In the genomic region with DNA sequence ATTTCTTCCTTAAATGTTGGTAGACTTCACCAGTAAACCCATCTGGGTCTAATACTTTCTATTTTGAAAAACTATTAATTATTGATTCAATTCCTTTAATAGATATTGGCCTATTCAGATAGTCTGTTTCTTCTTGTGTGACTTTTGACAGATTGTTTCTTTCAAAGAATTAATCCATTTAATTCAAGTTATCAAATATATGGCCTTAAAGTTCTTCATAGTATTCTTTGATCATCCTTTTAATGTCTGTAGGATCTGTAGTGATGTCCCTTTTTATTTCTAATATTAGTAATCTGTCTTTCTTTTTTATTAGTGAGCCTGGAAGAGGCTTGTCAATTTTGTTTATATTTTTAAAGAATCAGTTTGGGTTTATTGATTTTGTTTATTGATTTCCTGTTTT, we compare ENCODE assay signal across 24 cellular contexts.
DNase-seq lines count a peak whose midpoint lies in the region; ATAC-seq, FAIRE-seq and TF ChIP-seq lines count a peak whose summit lies in the region.
"Had no signal": no experiment of that assay in that cellular context is flagged by ENCODE, and none has a peak within 500 bp of the region (broad histone marks: within the 10 kb centered on the region; RNA-seq: fewer than 3 reads in every experiment).

No MANE protein-coding gene starts in this region.

- no peak overlapping the region for H3K4me3 ChIP-seq in HEK293 (ENCODE audit: low read depth, low read length)
- no peak overlapping the region for H3K4me3 ChIP-seq in sigmoid colon
- H3K4me3 ChIP-seq: BLaER1, GM12878 had no signal

- no peaks in the 10 kb centered on the region for H3K27me3 ChIP-seq in sigmoid colon
- H3K27me3 ChIP-seq: BE2C, BLaER1 had no signal

- FAIRE-seq in G401.6 (lab: Jason Lieb, UNC) = peak; percentile 3
- peak; percentile 62 for FAIRE-seq in islet of Langerhans (lab: Jason Lieb, UNC)
- FAIRE-seq: GM12878, GM12892, GM18507 had no signal

- TF ChIP-seq CTCF in HEK293 (tag by site-specific recombination; IDR thresholded peaks at IDR 0.05) (no peak), sigmoid colon (IDR thresholded peaks at IDR 0.05) (no peak)

- no peak for ATAC-seq in HG02678 (IDR thresholded peaks at IDR 0.05; ENCODE audit: unreplicated experiment)
- ATAC-seq: GM12878 had no signal

- TF ChIP-seq EP300 in sigmoid colon (IDR thresholded peaks at IDR 0.05) = no peak

- DNase-seq in sigmoid colon = no peak
- DNase-seq in NCI-H524 (lab: John Stamatoyannopoulos, UW) = no peak
- DNase-seq: 8988T; ACHN; BE2C; C1 segment of cervical spinal cord; CD4-positive, alpha-beta memory T cell; CD4-positive, CD25-positive, alpha-beta regulatory T cell; CD8-positive, alpha-beta memory T cell; COR-L47; DMS 273 treated with DMSO at 0.1 percent for 48 hours; DMS153; DMS53; DMS79; DND-41; GDM1 had no signal

- no peaks in the 10 kb centered on the region for H3K4me1 ChIP-seq in HEK293 (ENCODE audit: control insufficient read depth, insufficient read depth, low read length)
- no peaks in the 10 kb centered on the region for H3K4me1 ChIP-seq in sigmoid colon
- H3K4me1 ChIP-seq: BE2C, BLaER1 had no signal

- intact Hi-C loops in sigmoid colon (cut with DNase I) = no loop called here

- H3K9me3 ChIP-seq in HEK293 (ENCODE audit: control insufficient read depth, insufficient read depth, low read depth, low read length) (no peaks in the 10 kb centered on the region), sigmoid colon (peaks cover 0 to 6% (median under 1%) of the 10 kb centered on the region in 4 donors)
- H3K9me3 ChIP-seq: BE2C had no signal

- CTCF ChIA-PET in HEK293 (lab: Yijun Ruan, JAX) = interaction anchor here (0.7 kb wide), 1 partner anchor 1361 kb away, joined by 5 read pairs; no protein-coding TSS in a partner anchor

- TF ChIP-seq POLR2A in sigmoid colon (IDR thresholded peaks at IDR 0.05) = no peak

- no peaks in the 10 kb centered on the region for H3K36me3 ChIP-seq in HEK293 (ENCODE audit: control insufficient read depth in 2 of 2, insufficient read depth in 1 of 2, low read length in 2 of 2)
- H3K36me3 ChIP-seq in sigmoid colon = no peaks in the 10 kb centered on the region
- H3K36me3 ChIP-seq: BE2C, BLaER1 had no signal

- POLR2A ChIA-PET in HEK293 (lab: Yijun Ruan, JAX) = no interaction called here

- H3K27ac ChIP-seq in HEK293 (ENCODE audit: extremely low read depth, low read depth, low read length) = no peak overlapping the region
- no peak overlapping the region for H3K27ac ChIP-seq in sigmoid colon
- H3K27ac ChIP-seq: BLaER1 had no signal

TF ChIP-seq in HEK293, 187 proteins besides CTCF, POLR2A, EP300 and RAD21:
- TF ChIP-seq PRDM1 (tag by site-specific recombination; IDR thresholded peaks at IDR 0.05) (no peak), EGR2 (tag by site-specific recombination; IDR thresholded peaks at IDR 0.05; ENCODE audit: low read depth) (no peak), SETDB1 (IDR thresholded peaks at IDR 0.05; ENCODE audit: insufficient read length, low read length) (peak; percentile 29), ZNF624 (tag by site-specific recombination; IDR thresholded peaks at IDR 0.05) (no peak)
TF ChIP-seq in HEK293: peak in this region for 1.
